Comparison of ENCODE assay signal across 1 cellular context in genomic region chr4:4461850-4462249, GRCh38.
TF ChIP-seq lines count a peak whose summit lies in the region.

No MANE protein-coding gene starts in this region.

TF ChIP-seq in HepG2, 621 proteins besides CTCF, POLR2A, EP300 and RAD21 (continued from another document and continues in another):
- TF ChIP-seq ZNF318 (CRISPR knock-in tag; IDR thresholded peaks at IDR 0.05) (no peak), CREB3 (CRISPR knock-in tag; IDR thresholded peaks at IDR 0.05) (no peak), RBAK (CRISPR knock-in tag; IDR thresholded peaks at IDR 0.05) (no peak), ZNF674 (CRISPR knock-in tag; IDR thresholded peaks at IDR 0.05; ENCODE audit: low read depth) (no peak), HDAC2 (CRISPR knock-in tag; IDR thresholded peaks at IDR 0.05) (peak; percentile 56), GATAD2A (CRISPR knock-in tag; IDR thresholded peaks at IDR 0.05) (peak; percentile 69; the same call in 1 of the 2 replicates), ZNF331 (CRISPR knock-in tag; IDR thresholded peaks at IDR 0.05) (peak; percentile 31; the same call in 1 of the 2 replicates), PAXIP1 (CRISPR knock-in tag; conservative IDR thresholded peaks at IDR 0.05) (peak; percentile 76), NFYC (CRISPR knock-in tag; IDR thresholded peaks at IDR 0.05) (no peak), ZNF850 (CRISPR knock-in tag; conservative IDR thresholded peaks at IDR 0.05) (no peak), HHEX (CRISPR knock-in tag; IDR thresholded peaks at IDR 0.05) (peak; percentile 73; the same call in 1 of the 2 replicates), ZNF530 (CRISPR knock-in tag; IDR thresholded peaks at IDR 0.05; ENCODE audit: low read depth) (no peak), THAP9 (CRISPR knock-in tag; IDR thresholded peaks at IDR 0.05; ENCODE audit: borderline replicate concordance) (no peak), IKZF5 (CRISPR knock-in tag; IDR thresholded peaks at IDR 0.05) (peak; percentile 59; the same call in 1 of the 2 replicates), MYNN (CRISPR knock-in tag; IDR thresholded peaks at IDR 0.05; ENCODE audit: low read depth) (no peak), THAP8 (CRISPR knock-in tag; IDR thresholded peaks at IDR 0.05; ENCODE audit: borderline replicate concordance) (no peak), KLF16 (CRISPR knock-in tag; IDR thresholded peaks at IDR 0.05) (peak in 1 of 2 experiments; percentile 45; a peak in 1 of 4 replicates), TBL1XR1 (IDR thresholded peaks at IDR 0.05; ENCODE audit: borderline replicate concordance, low read length, partially characterized antibody) (no peak), RERE (CRISPR knock-in tag; IDR thresholded peaks at IDR 0.05; ENCODE audit: low read depth) (peak; percentile 33; the same call in 1 of the 2 replicates), HNRNPK (IDR thresholded peaks at IDR 0.05; ENCODE audit: low read depth, low read length, poor library complexity, severe bottlenecking) (no peak), ZBTB38 (CRISPR knock-in tag; IDR thresholded peaks at IDR 0.05) (peak; percentile 70; the same call in 1 of the 2 replicates)
